ENCODE assay signal across 19 cellular contexts in the genomic region with DNA sequence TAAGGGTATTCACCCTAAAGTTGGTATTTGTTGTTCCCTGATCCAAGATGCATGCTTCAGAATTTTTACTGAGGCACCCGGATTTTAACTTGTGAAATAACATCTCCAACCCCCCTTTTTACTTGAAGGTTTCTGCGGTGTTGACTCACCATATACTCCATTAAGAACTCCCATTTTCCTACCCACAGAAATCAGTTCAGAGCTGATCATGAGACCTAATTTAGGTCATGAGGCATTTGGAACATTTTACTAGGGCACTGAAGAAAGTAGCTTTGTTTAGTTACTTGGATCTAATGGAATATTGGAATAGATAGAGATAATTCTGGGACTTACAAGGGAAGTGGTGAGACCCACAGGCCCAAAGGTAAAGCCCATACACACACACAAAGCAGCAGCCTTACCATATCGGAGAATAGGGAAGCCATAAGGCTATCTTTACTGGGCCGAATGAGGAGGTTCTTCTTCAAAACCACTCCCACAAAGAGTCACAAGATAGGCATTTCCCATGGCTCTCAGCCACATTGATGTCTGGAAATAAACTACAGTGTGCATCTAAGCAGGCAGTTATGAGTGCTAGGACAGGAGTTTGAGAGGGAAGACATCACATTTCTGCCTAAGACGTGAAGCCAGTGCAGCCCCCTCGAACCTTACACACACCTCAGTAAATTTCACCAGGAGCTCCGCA.
A peak's percentile ranks its signal among the peaks of the same experiment; 100 is the strongest.
DNase-seq lines count a peak whose midpoint lies in the region; ATAC-seq, FAIRE-seq and TF ChIP-seq lines count a peak whose summit lies in the region.
"Had no signal": no experiment of that assay in that cellular context is flagged by ENCODE, and none has a peak within 500 bp of the region (broad histone marks: within the 10 kb centered on the region; RNA-seq: fewer than 3 reads in every experiment).

No MANE protein-coding gene starts in this region.

- peak; percentile 89 for FAIRE-seq in H54 (lab: Jason Lieb, UNC)
- FAIRE-seq: GM12878, RCC 7860 had no signal

- peak; percentile 92 for DNase-seq in A172 (ENCODE audit: low spot score)
- DNase-seq in H54 (ENCODE audit: insufficient read length, low spot score), result peak; percentile 0
- DNase-seq in RPMI7951 (ENCODE audit: low read depth), result peak; percentile 23
- DNase-seq in medulla oblongata (ENCODE audit: extremely low spot score), result peak; percentile 26
- DNase-seq in cardiac septum (ENCODE audit: low spot score), result no peak
- no peak for DNase-seq in SHP77 treated with DMSO at 0.1 percent for 48 hours (lab: John Stamatoyannopoulos, UW)
- DNase-seq: 8988T, MM.1S, NCI-H1048, NCI-H1417 treated with DMSO at 0.1 percent for 48 hours, NCI-H187, NCI-H446, NCI-H526, Right ventricle myocardium superior, SW 1271 had no signal

- intact Hi-C loops in cardiac septum (cut with DNase I), result no loop called here

- ATAC-seq in HG03520 (IDR thresholded peaks at IDR 0.05; ENCODE audit: unreplicated experiment), result no peak
- no peak for ATAC-seq in GM21526 (IDR thresholded peaks at IDR 0.05; ENCODE audit: low FRiP score, unreplicated experiment)
- ATAC-seq: GM12878 had no signal

- TF ChIP-seq POLR2A in H54 (IDR thresholded peaks at IDR 0.05; ENCODE audit: low read depth, low read length), result no peak

Comparison
In these comparisons a context has a peak if more than half of its experiments do, and no peak if none do; other contexts are left out.
1. DNase-seq: peak in A172 (single experiment), H54 (single experiment), RPMI7951 (single experiment) and medulla oblongata (single experiment); none in cardiac septum (single experiment) and SHP77 treated with DMSO at 0.1 percent for 48 hours (single experiment).